In the genomic region with DNA sequence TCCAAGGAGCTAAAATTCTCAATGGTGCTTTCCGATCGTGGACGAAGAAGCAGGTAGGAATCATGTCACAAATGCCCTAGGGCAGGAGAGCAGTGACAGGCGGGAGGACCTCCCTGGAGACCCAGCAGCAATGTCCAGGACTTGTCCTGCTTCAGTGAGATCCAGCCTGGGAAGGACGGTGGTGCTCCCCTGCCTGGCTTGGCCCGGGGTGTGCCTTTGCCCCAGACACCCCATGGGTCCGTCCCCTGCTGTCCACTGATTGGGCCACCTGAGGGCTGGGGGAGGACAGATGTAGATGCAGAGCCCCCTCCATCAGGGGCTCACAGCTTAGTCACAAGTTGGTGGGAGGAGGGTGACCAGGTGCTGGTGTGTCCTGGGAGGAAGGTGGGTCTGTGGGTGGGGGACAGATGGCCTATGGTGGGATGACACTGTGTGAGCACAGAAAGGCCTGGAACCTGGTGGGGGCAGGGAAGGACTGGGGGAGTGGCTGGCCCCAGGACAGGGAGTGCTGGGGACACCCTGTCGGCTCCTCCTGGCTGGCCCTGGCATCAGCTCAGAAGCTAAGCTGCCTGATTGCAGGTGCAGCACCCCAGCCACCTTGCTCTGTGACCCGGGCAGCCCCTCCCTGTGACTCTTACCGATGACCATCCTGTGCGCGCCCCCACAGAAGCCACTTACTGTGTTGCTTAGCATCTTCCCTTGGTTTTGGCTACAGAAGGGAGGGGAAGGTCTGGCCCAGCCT, we compare ENCODE assay signal across 25 cellular contexts.
A peak's percentile ranks its signal among the peaks of the same experiment; 100 is the strongest.
DNase-seq lines count a peak whose midpoint lies in the region; ATAC-seq, FAIRE-seq and TF ChIP-seq lines count a peak whose summit lies in the region.
"Had no signal": no experiment of that assay in that cellular context is flagged by ENCODE, and none has a peak within 500 bp of the region (broad histone marks: within the 10 kb centered on the region; RNA-seq: fewer than 3 reads in every experiment).

No MANE protein-coding gene starts in this region.

- no peak overlapping the region for H3K4me3 ChIP-seq in right lobe of liver
- no peak overlapping the region for H3K4me3 ChIP-seq in HepG2 (replicated peaks in 1 of 3; ENCODE audit: insufficient read depth in 1 of 3, low read depth in 2 of 3, low read length in 3 of 3)
- H3K4me3 ChIP-seq: colonic mucosa, GM12878 had no signal

- H2AFZ ChIP-seq in HepG2 (ENCODE audit: low read length), result no peak overlapping the region
- H2AFZ ChIP-seq: parathyroid adenoma had no signal

- no peaks in the 10 kb centered on the region for H3K79me2 ChIP-seq in HepG2 (ENCODE audit: insufficient read depth, low read length)
- H3K79me2 ChIP-seq: parathyroid adenoma had no signal

- no peaks in the 10 kb centered on the region for H3K4me1 Mint-ChIP-seq in glutamatergic neuron (ENCODE audit: low read depth, unreplicated experiment)
- H3K4me1 Mint-ChIP-seq: activated CD8-positive, alpha-beta memory T cell treated with anti-CD3 and anti-CD28 coated beads, Interleukin-2, amount 10 ng/mL, durations not matched to agents 7 days and 5 days; nephron had no signal

- no peaks in the 10 kb centered on the region for H3K9me3 ChIP-seq in right lobe of liver
- H3K9me3 ChIP-seq in HepG2 (ENCODE audit: low read length), result no peaks in the 10 kb centered on the region
- H3K9me3 ChIP-seq: colonic mucosa had no signal

- TF ChIP-seq RAD21 in HepG2 (CRISPR knock-in tag; IDR thresholded peaks at IDR 0.05), result no peak

- no peaks in the 10 kb centered on the region for H3K27me3 Mint-ChIP-seq in glutamatergic neuron (ENCODE audit: unreplicated experiment)
- H3K27me3 Mint-ChIP-seq: activated CD8-positive, alpha-beta memory T cell treated with anti-CD3 and anti-CD28 coated beads, Interleukin-2, amount 10 ng/mL, durations not matched to agents 7 days and 5 days; effector memory CD8-positive, alpha-beta T cell had no signal

- BruUV-seq in HepG2 (replicated peaks; lab: Mats Ljungman, UMichigan), result no TSS peak

- H4K20me1 ChIP-seq in HepG2 (ENCODE audit: insufficient read depth, low read length), result no peaks in the 10 kb centered on the region

- peak; percentile 13 to 37 (median 33) for DNase-seq in right lobe of liver
- no peak for DNase-seq in HepG2 (ENCODE audit: low spot score)
- DNase-seq in glutamatergic neuron, result peak; percentile 10
- peak in 6 of 10 donors; percentile 5 to 72 (median 28) for DNase-seq in posterior cingulate gyrus
- DNase-seq in NCI-H510A (lab: John Stamatoyannopoulos, UW), result no peak
- DNase-seq in stimulated activated CD8-positive, alpha-beta memory T cell treated with anti-CD3 and anti-CD28 coated beads, Interleukin-4, amount 100 ng/mL, for 48 hours, result no peak
- DNase-seq: activated CD4-positive, alpha-beta T cell treated with anti-CD3 and anti-CD28 coated beads for 48 hours; activated CD8-positive, alpha-beta memory T cell treated with anti-CD3 and anti-CD28 coated beads, Interleukin-2, amount 10 ng/mL, durations not matched to agents 7 days and 5 days; C1 segment of cervical spinal cord; colonic mucosa; effector memory CD8-positive, alpha-beta T cell; foreskin fibroblast; HFFc6; midbrain; NCI-H2029 treated with DMSO at 0.1 percent for 48 hours; NCI-H2227 treated with DMSO at 0.1 percent for 48 hours; NCI-H748 treated with DMSO at 0.1 percent for 48 hours; RPMI8226 had no signal

- CTCF ChIA-PET in HepG2 (lab: Yijun Ruan, JAX; ENCODE audit: low intra/inter-chr PET ratio, low total read pairs), result no interaction called here

- ATAC-seq in right lobe of liver (peak in 1 of 4 donors; percentile 12), HepG2 (no peak), GM21423 (IDR thresholded peaks at IDR 0.05; ENCODE audit: unreplicated experiment) (no peak)
- ATAC-seq: activated CD8-positive, alpha-beta memory T cell treated with anti-CD3 and anti-CD28 coated beads, Interleukin-2, amount 10 ng/mL, durations not matched to agents 7 days and 5 days; effector memory CD8-positive, alpha-beta T cell; GM12878; left colon; SK-N-SH treated with all-trans-retinoic acid at 6 μM for 48 hours had no signal

- in situ Hi-C loops in HepG2 (cut with HindIII; ENCODE audit: extremely low pct_ligation_motif_present, low pct_unique_long_range_greater_than_20kb), result no loop called here

- H3K27me3 ChIP-seq in right lobe of liver (no peaks in the 10 kb centered on the region), HepG2 (ENCODE audit: control insufficient read depth in 1 of 2, insufficient read depth in 2 of 2, low read length in 2 of 2) (no peaks in the 10 kb centered on the region)
- H3K27me3 ChIP-seq: colonic mucosa had no signal

- no peak for TF ChIP-seq POLR2A in right lobe of liver (IDR thresholded peaks at IDR 0.05)
- no peak for TF ChIP-seq POLR2A in HepG2 (IDR thresholded peaks at IDR 0.05; ENCODE audit: insufficient read depth in 1 of 2, low read depth in 2 of 2, low read length in 2 of 2)

- no peak overlapping the region for H3K9ac ChIP-seq in HepG2 (ENCODE audit: insufficient read depth, low read depth, low read length)
- H3K9ac ChIP-seq: parathyroid adenoma had no signal

- TF ChIP-seq CTCF in right lobe of liver (IDR thresholded peaks at IDR 0.05) (no peak), HepG2 (CRISPR knock-in tag; IDR thresholded peaks at IDR 0.05) (no peak), glutamatergic neuron (IDR thresholded peaks at IDR 0.05; ENCODE audit: partially characterized antibody, unreplicated experiment) (no peak)

- H3K4me2 ChIP-seq in HepG2 (ENCODE audit: low read depth, low read length), result no peak overlapping the region

- H3K9me3 Mint-ChIP-seq in glutamatergic neuron (ENCODE audit: unreplicated experiment), result peaks cover 2% of the 10 kb centered on the region
- H3K9me3 Mint-ChIP-seq: effector memory CD8-positive, alpha-beta T cell; HFFc6; nephron had no signal

- intact Hi-C loops in right lobe of liver (cut with DNase I) (no loop called here), HepG2 (cut with micrococcal nuclease; ENCODE audit: unreplicated experiment) (no loop called here), posterior cingulate gyrus (cut with DNase I) (no loop called here)

- no peak for FAIRE-seq in HepG2 (lab: Jason Lieb, UNC)
- FAIRE-seq: GM12878, urothelium cell line had no signal

- H3K27ac ChIP-seq in right lobe of liver, result no peak overlapping the region
- no peak overlapping the region for H3K27ac ChIP-seq in HepG2 (ENCODE audit: extremely low read length, insufficient read depth, low read length)
- H3K27ac ChIP-seq: colonic mucosa, parathyroid adenoma had no signal

- no peaks in the 10 kb centered on the region for H3K36me3 Mint-ChIP-seq in glutamatergic neuron (ENCODE audit: unreplicated experiment)

- WGBS in right lobe of liver (ENCODE audit: insufficient coverage, low coverage, low lambda C conversion rate, missing lambda C conversion rate), result no CpG with 5 or more reads among the region's 12 CpGs
- 95% methylated on average over 8 of the region's 12 CpGs for WGBS in HepG2 (ENCODE audit: low lambda C conversion rate)

- TF ChIP-seq EP300 in HepG2 (IDR thresholded peaks at IDR 0.05; ENCODE audit: low read depth in 2 of 2, low read length in 2 of 2) (no peak), HepG2 (CRISPR knock-in tag; IDR thresholded peaks at IDR 0.05; ENCODE audit: borderline replicate concordance) (no peak)

- no peak overlapping the region for H3K4me3 Mint-ChIP-seq in glutamatergic neuron (ENCODE audit: unreplicated experiment)
- H3K4me3 Mint-ChIP-seq: activated CD8-positive, alpha-beta memory T cell treated with anti-CD3 and anti-CD28 coated beads, Interleukin-2, amount 10 ng/mL, durations not matched to agents 7 days and 5 days; effector memory CD8-positive, alpha-beta T cell; HFFc6; nephron had no signal

- peaks cover 0 to 26% (median under 1%) of the 10 kb centered on the region in 4 donors for H3K36me3 ChIP-seq in right lobe of liver
- peaks cover 5 to 15% of the 10 kb centered on the region in 2 experiments; a peak in 4 of 5 replicates for H3K36me3 ChIP-seq in HepG2 (replicated peaks in 1 of 2; ENCODE audit: control insufficient read depth in 1 of 2, insufficient read depth in 2 of 2, low read length in 2 of 2)

- H3K4me1 ChIP-seq in right lobe of liver (no peaks in the 10 kb centered on the region), HepG2 (ENCODE audit: insufficient read depth, low read length) (no peaks in the 10 kb centered on the region)
- H3K4me1 ChIP-seq: colonic mucosa, parathyroid adenoma had no signal

- POLR2A ChIA-PET in HepG2 (lab: Yijun Ruan, JAX), result no interaction called here

- no peak overlapping the region for H3K27ac Mint-ChIP-seq in glutamatergic neuron (ENCODE audit: unreplicated experiment)
- H3K27ac Mint-ChIP-seq: activated CD8-positive, alpha-beta memory T cell treated with anti-CD3 and anti-CD28 coated beads, Interleukin-2, amount 10 ng/mL, durations not matched to agents 7 days and 5 days; effector memory CD8-positive, alpha-beta T cell; HFFc6; nephron had no signal

TF ChIP-seq in HepG2, 621 proteins besides CTCF, POLR2A, EP300 and RAD21 (continues in another document):
- TF ChIP-seq, protein P1, sequence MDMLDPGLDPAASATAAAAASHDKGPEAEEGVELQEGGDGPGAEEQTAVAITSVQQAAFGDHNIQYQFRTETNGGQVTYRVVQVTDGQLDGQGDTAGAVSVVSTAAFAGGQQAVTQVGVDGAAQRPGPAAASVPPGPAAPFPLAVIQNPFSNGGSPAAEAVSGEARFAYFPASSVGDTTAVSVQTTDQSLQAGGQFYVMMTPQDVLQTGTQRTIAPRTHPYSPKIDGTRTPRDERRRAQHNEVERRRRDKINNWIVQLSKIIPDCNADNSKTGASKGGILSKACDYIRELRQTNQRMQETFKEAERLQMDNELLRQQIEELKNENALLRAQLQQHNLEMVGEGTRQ (IDR thresholded peaks at IDR 0.05; ENCODE audit: low read depth, low read length), result no peak
- TF ChIP-seq, protein P1 (CRISPR knock-in tag; IDR thresholded peaks at IDR 0.05; ENCODE audit: borderline replicate concordance), result no peak
- TF ChIP-seq MAZ (IDR thresholded peaks at IDR 0.05; ENCODE audit: borderline replicate concordance, low read depth, low read length), result no peak
- no peak for TF ChIP-seq MAZ (CRISPR knock-in tag; IDR thresholded peaks at IDR 0.05; ENCODE audit: low read depth)
- no peak for TF ChIP-seq SETDB1 (CRISPR knock-in tag; IDR thresholded peaks at IDR 0.05; ENCODE audit: borderline replicate concordance)

Comparison
In these comparisons a context has a peak if more than half of its experiments do, and no peak if none do; other contexts are left out.
1. DNase-seq: peak in right lobe of liver (3 of 3), glutamatergic neuron (single experiment) and posterior cingulate gyrus (6 of 10); none in HepG2 (single experiment), NCI-H510A (single experiment) and stimulated activated CD8-positive, alpha-beta memory T cell treated with anti-CD3 and anti-CD28 coated beads, Interleukin-4, amount 100 ng/mL, for 48 hours (single experiment).